Comparison of ENCODE assay signal across 33 cellular contexts in genomic region chr11:79069504-79069903, GRCh38.
"Had no signal": no experiment of that assay in that cellular context is flagged by ENCODE, and none has a peak within 500 bp of the region (broad histone marks: within the 10 kb centered on the region; RNA-seq: fewer than 3 reads in every experiment).

No MANE protein-coding gene starts in this region.

- ATAC-seq: activated CD4-positive, alpha-beta T cell treated with anti-CD3 and anti-CD28 coated beads for 36 hours; activated CD4-positive, CD25-positive, alpha-beta regulatory T cell treated with anti-CD3 and anti-CD28 coated beads, Interleukin-2, amount 50 U/mL, for 24 hours; activated CD8-positive, alpha-beta memory T cell treated with anti-CD3 and anti-CD28 coated beads, Interleukin-2, amount 10 ng/mL, durations not matched to agents 7 days and 5 days; activated CD8-positive, alpha-beta T cell treated with anti-CD3 and anti-CD28 coated beads, Interleukin-2, amount 10 ng/mL, durations not matched to agents 7 days and 5 days; activated naive CD4-positive, alpha-beta T cell treated with anti-CD3 and anti-CD28 coated beads, Interleukin-2, amount 50 U/mL, for 72 hours; activated T-cell treated with anti-CD3 and anti-CD28 coated beads, Interleukin-2, amount 50 U/mL, for 4 hours; activated T-cell treated with anti-CD3 and anti-CD28 coated beads, Interleukin-2, amount 50 U/mL, for 72 hours; activated T-helper 17 cell treated with anti-CD3 and anti-CD28 coated beads, Interleukin-2, amount 50 U/mL, for 72 hours had no signal

- H3K9me3 ChIP-seq: ascending aorta had no signal

- H3K36me3 ChIP-seq: ascending aorta, cardiac muscle cell had no signal

- DNase-seq: activated CD4-positive, alpha-beta memory T cell treated with anti-CD3 and anti-CD28 coated beads, Interleukin-2, amount 10 ng/mL, durations not matched to agents 7 days and 5 days; activated CD4-positive, alpha-beta T cell treated with anti-CD3 and anti-CD28 coated beads for 1 hour; activated CD4-positive, alpha-beta T cell treated with anti-CD3 and anti-CD28 coated beads for 36 hours; activated CD4-positive, alpha-beta T cell treated with anti-CD3 and anti-CD28 coated beads for 48 hours; activated CD4-positive, alpha-beta T cell treated with anti-CD3 and anti-CD28 coated beads, Interleukin-2, amount 10 ng/mL, durations not matched to agents 7 days and 5 days; activated CD4-positive, alpha-beta T cell treated with anti-CD3 and anti-CD28 coated beads, Interleukin-2, amount 50 U/mL, for 48 hours; activated CD4-positive, CD25-positive, alpha-beta regulatory T cell; activated CD8-positive, alpha-beta memory T cell treated with anti-CD3 and anti-CD28 coated beads for 24 hours; activated CD8-positive, alpha-beta memory T cell treated with anti-CD3 and anti-CD28 coated beads, Interleukin-2, amount 10 ng/mL, durations not matched to agents 7 days and 5 days; activated CD8-positive, alpha-beta T cell treated with anti-CD3 and anti-CD28 coated beads, Interleukin-2, amount 10 ng/mL, durations not matched to agents 7 days and 5 days; activated effector memory CD4-positive, alpha-beta T cell treated with anti-CD3 and anti-CD28 coated beads, Interleukin-2, amount 50 U/mL, for 16 hours; activated gamma-delta T cell treated with Interleukin-2 at 50 U/mL for 16 hours; activated naive CD4-positive, alpha-beta T cell; activated naive CD4-positive, alpha-beta T cell treated with anti-CD3 and anti-CD28 coated beads for 36 hours; activated naive CD4-positive, alpha-beta T cell treated with anti-CD3 and anti-CD28 coated beads, Interleukin-2, amount 50 U/mL, for 16 hours; activated naive CD8-positive, alpha-beta T cell treated with anti-CD3 and anti-CD28 coated beads for 36 hours; activated T-cell treated with anti-CD3 and anti-CD28 coated beads for 4 hours; activated T-cell treated with anti-CD3 and anti-CD28 coated beads, Interleukin-2, amount 50 U/mL, for 1 hour; activated T-cell treated with anti-CD3 and anti-CD28 coated beads, Interleukin-2, amount 50 U/mL, for 4 hours; activated T-cell treated with anti-CD3 and anti-CD28 coated beads, Interleukin-2, amount 50 U/mL, for 72 hours; amygdala; anterior cingulate cortex; caudate nucleus; cerebellar nuclear complex; T-helper 1 cell; T-helper 2 cell; T-helper 9 cell had no signal

- H3K4me1 ChIP-seq: ascending aorta had no signal

- H3K27me3 ChIP-seq: ascending aorta, cardiac muscle cell had no signal

- H3K27ac ChIP-seq: ascending aorta, cardiac muscle cell, VCaP had no signal

- H3K4me3 ChIP-seq: ascending aorta, cardiac muscle cell had no signal
